ENCODE assay signal across 17 cellular contexts in the genomic region with DNA sequence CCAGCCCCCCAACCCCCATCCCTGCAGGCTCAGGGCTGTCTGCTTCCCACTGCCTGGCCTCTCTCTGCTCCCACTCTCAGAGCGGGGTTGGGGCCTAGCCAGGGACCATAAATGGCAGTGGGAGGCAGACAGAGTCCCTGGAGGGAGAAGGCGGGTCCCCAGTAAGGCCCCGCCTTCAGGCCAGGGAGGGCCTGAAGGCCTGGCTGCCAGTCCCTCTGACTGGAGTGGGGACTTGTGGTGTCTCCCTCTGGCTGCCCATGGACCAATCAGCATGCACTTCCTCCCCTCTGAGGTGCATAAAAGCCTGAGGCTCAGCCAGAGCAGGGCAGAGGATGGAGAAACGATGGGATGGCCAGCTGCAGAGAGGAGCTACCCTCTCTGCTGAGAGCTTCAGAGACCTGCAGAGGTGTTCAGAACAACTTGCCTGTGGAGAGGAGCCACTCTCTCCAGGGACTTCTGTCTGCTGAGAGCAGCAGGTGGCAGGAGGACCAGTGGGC. TPM values are rescaled to one million over a fixed set of nuclear protein-coding genes. Genes with fewer than 3 reads are reported as not detected.
DNase-seq lines count a peak whose midpoint lies in the region; ATAC-seq, FAIRE-seq and TF ChIP-seq lines count a peak whose summit lies in the region.
"Had no signal": no experiment of that assay in that cellular context is flagged by ENCODE, and none has a peak within 500 bp of the region (broad histone marks: within the 10 kb centered on the region; RNA-seq: fewer than 3 reads in every experiment).

No MANE protein-coding gene starts in this region.

- H4K8ac ChIP-seq in H1 (ENCODE audit: extremely low read depth, insufficient read depth, low read length), result no peak overlapping the region; the same call in 1 of the 2 replicates

- H2BK12ac ChIP-seq in H1 (ENCODE audit: low read depth, low read length), result no peak overlapping the region

- ATAC-seq in lung (ENCODE audit: insufficient read depth, low FRiP score) (no peak), GM21528 (IDR thresholded peaks at IDR 0.05; ENCODE audit: low FRiP score, unreplicated experiment) (no peak)
- ATAC-seq: activated naive CD8-positive, alpha-beta T cell treated with anti-CD3 and anti-CD28 coated beads, Interleukin-2, amount 50 U/mL, for 24 hours; SK-N-SH treated with all-trans-retinoic acid at 6 μM for 48 hours had no signal

- H3K14ac ChIP-seq in H1 (ENCODE audit: insufficient read length), result no peak overlapping the region

- H2AFZ ChIP-seq in H1 (ENCODE audit: low read length), result no peak overlapping the region
- H2AFZ ChIP-seq: hepatocyte had no signal

- TF ChIP-seq POLR2A in H1 (IDR thresholded peaks at IDR 0.05; ENCODE audit: control extremely low read depth in 1 of 2, low read depth in 2 of 2, low read length in 2 of 2), result no peak

- no peak for TF ChIP-seq EP300 in H1 (IDR thresholded peaks at IDR 0.05; ENCODE audit: borderline replicate concordance in 1 of 2, low read depth in 2 of 2, low read length in 2 of 2)

- H3K4me3 ChIP-seq in BE2C (ENCODE audit: low read depth, low read length) (no peak overlapping the region), H1 (ENCODE audit: extremely low read depth in 1 of 4, insufficient read depth in 2 of 4, low read depth in 3 of 4, low read length in 4 of 4) (no peak overlapping the region), lung (no peak overlapping the region)
- H3K4me3 ChIP-seq: cardiac muscle cell, hepatocyte had no signal

- H3K4me1 ChIP-seq in BE2C, result no peaks in the 10 kb centered on the region
- peaks cover 0 to 13% (median 8%) of the 10 kb centered on the region in 4 experiments; a peak in 5 of 7 replicates for H3K4me1 ChIP-seq in H1 (replicated peaks in 1 of 4; ENCODE audit: control insufficient read depth in 3 of 4, insufficient read depth in 4 of 4, low read length in 3 of 4)
- peaks cover 0 to 8% of the 10 kb centered on the region in 2 donors for H3K4me1 ChIP-seq in lung (ENCODE audit: control insufficient read depth in 2 of 2, insufficient read depth in 2 of 2, low read length in 2 of 2)

- CTCF ChIA-PET in H1 (lab: Charles Lee; ENCODE audit: partially characterized antibody), result interaction anchor here (1.4 kb wide), 1 partner anchor 11 kb away, joined by 9 read pairs; no protein-coding TSS in a partner anchor

- H3K27ac ChIP-seq in H1 (ENCODE audit: low read depth, low read length) (no peak overlapping the region), lung (ENCODE audit: low read depth in 1 of 2, low read length in 1 of 2) (no peak overlapping the region)
- H3K27ac ChIP-seq: cardiac muscle cell, hepatocyte had no signal

- no peaks in the 10 kb centered on the region for H3K79me2 ChIP-seq in H1 (ENCODE audit: control insufficient read depth in 1 of 2, insufficient read depth in 2 of 2, low read length in 2 of 2)
- H3K79me2 ChIP-seq: hepatocyte had no signal

- TF ChIP-seq CTCF in BE2C (IDR thresholded peaks at IDR 0.05; ENCODE audit: low read depth, low read length) (no peak), H1 (IDR thresholded peaks at IDR 0.05; ENCODE audit: control extremely low read depth in 1 of 3, insufficient read depth in 1 of 3, low read depth in 1 of 3, low read length in 3 of 3) (peak in 1 of 3 experiments; percentile 6; a peak in 1 of 4 replicates), lung (IDR thresholded peaks at IDR 0.05; ENCODE audit: control extremely low read depth, extremely low read depth) (no peak)

- WGBS in H1 (ENCODE audit: extremely low coverage in 1 of 2, insufficient coverage in 1 of 2, insufficient read length in 1 of 2, insufficient replicate concordance in 2 of 2, low coverage in 1 of 2, low lambda C conversion rate in 2 of 2, missing lambda C conversion rate in 1 of 2), 2 experiments, result 78% methylated on average over 4 of the region's 4 CpGs; no CpG with 5 or more reads in 1 of the 2 experiments
- WGBS in lung, 2 donors, result 78 to 93% methylated on average over 4 of the region's 4 CpGs

- H3K56ac ChIP-seq in H1 (replicated peaks; ENCODE audit: insufficient read length, low read depth, low read length), result no peak overlapping the region

- H3K9ac ChIP-seq in H1 (replicated peaks in 1 of 4; ENCODE audit: extremely low read depth in 1 of 4, low read depth in 3 of 4, low read length in 3 of 4), result no peak overlapping the region

- POLR2A ChIA-PET in H1 (lab: Charles Lee; ENCODE audit: partially characterized antibody), result interaction anchor here (0.6 to 2.6 kb wide), 3 partner anchors 9 to 178 kb away, joined by 3 to 11 read pairs (median 3); no protein-coding TSS in a partner anchor

- H3K9me3 ChIP-seq in BE2C (no peaks in the 10 kb centered on the region), H1 (ENCODE audit: insufficient read depth in 2 of 2, low read depth in 1 of 2, low read length in 1 of 2) (peaks cover 2 to 8% of the 10 kb centered on the region in 2 experiments; a peak in 2 of 4 replicates), lung (ENCODE audit: control insufficient read depth in 2 of 2, insufficient read depth in 1 of 2, low read length in 1 of 2) (peaks cover 0 to under 1% of the 10 kb centered on the region in 2 donors)

- FAIRE-seq in H1 (lab: Jason Lieb, UNC), result no peak

- no peak overlapping the region for H2BK20ac ChIP-seq in H1 (ENCODE audit: low read length)

- no peak overlapping the region for H3K18ac ChIP-seq in H1 (ENCODE audit: extremely low read depth, low read length)

- no peak overlapping the region for H2AK5ac ChIP-seq in H1 (ENCODE audit: low read depth, low read length)

- no peak overlapping the region for H4K5ac ChIP-seq in H1 (ENCODE audit: insufficient read length, low read depth, low read length)

- no peak overlapping the region for H4K91ac ChIP-seq in H1 (replicated peaks; ENCODE audit: insufficient read length, low read length)

- no peak overlapping the region for H3K4me2 ChIP-seq in H1 (ENCODE audit: insufficient read depth in 1 of 2, low read depth in 2 of 2, low read length in 2 of 2)
- H3K4me2 ChIP-seq: hepatocyte had no signal

- no peak overlapping the region for H3K23ac ChIP-seq in H1 (ENCODE audit: insufficient read length)

- H2BK120ac ChIP-seq in H1 (replicated peaks; ENCODE audit: low read depth, low read length), result no peak overlapping the region

- no peak overlapping the region for H2BK15ac ChIP-seq in H1 (ENCODE audit: low read length)

- no peak overlapping the region for H3K4ac ChIP-seq in H1 (replicated peaks; ENCODE audit: insufficient read length, low read depth, low read length)

- no peaks in the 10 kb centered on the region for H3K23me2 ChIP-seq in H1 (ENCODE audit: low read depth, low read length)

- no peaks in the 10 kb centered on the region for H4K20me1 ChIP-seq in H1 (replicated peaks in 1 of 2; ENCODE audit: control insufficient read depth in 1 of 2, insufficient read depth in 2 of 2, low read length in 2 of 2)

- H3K36me3 ChIP-seq in BE2C (no peaks in the 10 kb centered on the region), H1 (ENCODE audit: control insufficient read depth in 2 of 4, insufficient read depth in 4 of 4, low read length in 3 of 4) (no peaks in the 10 kb centered on the region), lung (ENCODE audit: control insufficient read depth in 2 of 2, insufficient read depth in 2 of 2, low read length in 2 of 2) (no peaks in the 10 kb centered on the region)
- H3K36me3 ChIP-seq: cardiac muscle cell had no signal

- DNase-seq in BE2C (peak; percentile 41), HT-29 (ENCODE audit: low spot score) (peak; percentile 39), H1 (ENCODE audit: low read depth in 1 of 2, low spot score in 2 of 2) (peak in 1 of 2 experiments; percentile 48), lung (ENCODE audit: low spot score) (peak; percentile 26)
- no peak for DNase-seq in activated CD4-positive, CD25-positive, alpha-beta regulatory T cell treated with anti-CD3 and anti-CD28 coated beads, Interleukin-2, amount 50 U/mL, for 72 hours
- no peak for DNase-seq in stimulated activated CD4-positive, alpha-beta T cell treated with anti-CD3 and anti-CD28 coated beads, Interleukin-2, amount 100 ng/mL, for 24 hours
- DNase-seq in activated CD4-positive, alpha-beta T cell treated with anti-CD3 and anti-CD28 coated beads for 48 hours, result no peak
- DNase-seq: activated CD4-positive, alpha-beta T cell treated with anti-CD3 and anti-CD28 coated beads, Interleukin-2, amount 50 U/mL, for 48 hours; activated naive CD8-positive, alpha-beta T cell treated with anti-CD3 and anti-CD28 coated beads, Interleukin-2, amount 50 U/mL, for 24 hours; MM.1S; NCI-H187 treated with DMSO at 0.1 percent for 48 hours; NCI-H526 had no signal

- H3K79me1 ChIP-seq in H1 (ENCODE audit: low read depth, low read length), result no peaks in the 10 kb centered on the region

- H3K27me3 ChIP-seq in BE2C, result peaks cover 29% of the 10 kb centered on the region
- no peaks in the 10 kb centered on the region; a peak in 1 of 7 replicates for H3K27me3 ChIP-seq in H1 (replicated peaks in 1 of 4; ENCODE audit: control insufficient read depth in 3 of 4, extremely low read depth in 1 of 4, insufficient read depth in 3 of 4, low read length in 3 of 4)
- no peaks in the 10 kb centered on the region for H3K27me3 ChIP-seq in lung (ENCODE audit: control insufficient read depth, insufficient read depth)
- H3K27me3 ChIP-seq: cardiac muscle cell had no signal

- no peak overlapping the region for H2BK5ac ChIP-seq in H1 (ENCODE audit: low read depth, low read length)

- TF ChIP-seq RAD21 in H1 (IDR thresholded peaks at IDR 0.05 in 1 of 2, conservative IDR thresholded peaks at IDR 0.05 in 1 of 2; ENCODE audit: low read depth in 2 of 2, low read length in 2 of 2), result peak in 1 of 2 experiments; percentile 16; a peak in 1 of 4 replicates

RNA-seq across cellular contexts. Expression of gene BTNL9, which starts 2.7 kb away (rescaled TPM):
- polyA plus RNA-seq in BE2C (2012; ENCODE audit: insufficient read depth, insufficient read length, low read depth), result not detected
- total RNA-seq in HT-29 (2014; rRNA removed; shearing (Covaris generic)), result 32.4 and 36.7 TPM in 2 replicates
- 0.65 and 0.89 TPM in 2 replicates for total RNA-seq in H1 (2021; fragmentation: NEBNext Ultra II Directional; extraction: Animal tissue kit (Norgen Biotek cat#: 25700))
- 0.23 and 0.46 TPM in 2 replicates for polyA plus RNA-seq in H1 (2011; rRNA removed)
- polyA plus RNA-seq in H1 (2011; cell fraction: cytosol; rRNA removed), result 0.62 TPM
- 0.97 TPM for polyA plus RNA-seq in H1 (2011; cell fraction: nucleus; rRNA removed)
- polyA plus RNA-seq in H1 (2012, experiment 1 of 2), result 0.56 to 1.2 TPM (median 0.60 TPM) in 3 of 4 replicates, not detected in the other
- polyA plus RNA-seq in H1 (2012, experiment 2 of 2), result 0.08 TPM
- 0.73 TPM for polyA plus RNA-seq in H1 (2013, experiment 1 of 2)
- polyA plus RNA-seq in H1 (2013, experiment 2 of 2), result 1.3 TPM
- polyA minus RNA-seq in H1 (2011; rRNA and poly(A)+ RNA removed), result 0.03 and 0.07 TPM in 2 replicates
- polyA minus RNA-seq in H1 (2011; cell fraction: cytosol; rRNA and poly(A)+ RNA removed), result not detected
- 0.70 TPM for polyA minus RNA-seq in H1 (2011; cell fraction: nucleus; rRNA and poly(A)+ RNA removed)
- 10 to 100 TPM; 23.5 to 73.1 TPM for total RNA-seq in lung
- polyA plus RNA-seq in lung, result 10 to 100 TPM; 54.5 to 70.1 TPM
- total RNA-seq: cardiac muscle cell had no signal
- polyA plus RNA-seq: cardiac muscle cell had no signal

RNA-seq across cellular contexts. Expression of gene BTNL3, which starts 48.8 kb away (rescaled TPM):
- polyA plus RNA-seq in BE2C (2012; ENCODE audit: insufficient read depth, insufficient read length, low read depth), result not detected
- not detected in 2 replicates for total RNA-seq in HT-29 (2014; rRNA removed; shearing (Covaris generic))
- total RNA-seq in H1 (2021; fragmentation: NEBNext Ultra II Directional; extraction: Animal tissue kit (Norgen Biotek cat#: 25700)), result not detected in 2 replicates
- polyA plus RNA-seq in H1 (2011; rRNA removed), result not detected in 2 replicates
- not detected for polyA plus RNA-seq in H1 (2011; cell fraction: cytosol; rRNA removed)
- polyA plus RNA-seq in H1 (2011; cell fraction: nucleus; rRNA removed), result not detected
- not detected in 4 replicates for polyA plus RNA-seq in H1 (2012, experiment 1 of 2)
- polyA plus RNA-seq in H1 (2012, experiment 2 of 2), result not detected
- not detected for polyA plus RNA-seq in H1 (2013, experiment 1 of 2)
- not detected for polyA plus RNA-seq in H1 (2013, experiment 2 of 2)
- polyA minus RNA-seq in H1 (2011; rRNA and poly(A)+ RNA removed), result not detected in 2 replicates
- polyA minus RNA-seq in H1 (2011; cell fraction: cytosol; rRNA and poly(A)+ RNA removed), result not detected
- polyA minus RNA-seq in H1 (2011; cell fraction: nucleus; rRNA and poly(A)+ RNA removed), result not detected
- total RNA-seq in lung, result under 1 TPM in 1 of 2 donors, not detected in 1; 0.71 TPM
- polyA plus RNA-seq in lung, result 1 to 10 TPM in 1 of 2 donors, under 1 TPM in 1; 0.47 to 1.8 TPM
- total RNA-seq: cardiac muscle cell, H4 had no signal
- polyA plus RNA-seq: cardiac muscle cell had no signal

Comparison
In these comparisons a context has a peak if more than half of its experiments do, and no peak if none do; other contexts are left out.
1. DNase-seq: peak in BE2C (single experiment), HT-29 (single experiment) and lung (single experiment); none in activated CD4-positive, CD25-positive, alpha-beta regulatory T cell treated with anti-CD3 and anti-CD28 coated beads, Interleukin-2, amount 50 U/mL, for 72 hours (single experiment), stimulated activated CD4-positive, alpha-beta T cell treated with anti-CD3 and anti-CD28 coated beads, Interleukin-2, amount 100 ng/mL, for 24 hours (0 of 2) and activated CD4-positive, alpha-beta T cell treated with anti-CD3 and anti-CD28 coated beads for 48 hours (single experiment).
2. RNA of gene BTNL9, which starts 2.7 kb away (total RNA-seq): 23.5 to 73.1 TPM in lung and 32.4 to 36.7 TPM in HT-29; 0.65 to 0.89 TPM in H1; every median in the first group is over 10 times any median in the second.